ENCODE assay signal across 8 cellular contexts in genomic region chr4:22514001-22514400, GRCh38. TPM values are rescaled to one million over a fixed set of nuclear protein-coding genes. Genes with fewer than 3 reads are reported as not detected.
DNase-seq lines count a peak whose midpoint lies in the region; ATAC-seq and TF ChIP-seq lines count a peak whose summit lies in the region.

No MANE protein-coding gene starts in this region.

- TF ChIP-seq RAD21 in HCT116 (IDR thresholded peaks at IDR 0.05; ENCODE audit: low read depth), result no peak

- no peak for TF ChIP-seq POLR2A in HCT116 (IDR thresholded peaks at IDR 0.05; ENCODE audit: borderline replicate concordance, extremely low read depth, insufficient read depth, insufficient read length)

- peaks cover 58% of the 10 kb centered on the region for H3K79me2 ChIP-seq in HCT116 (ENCODE audit: insufficient read depth, low read length)

- no peak overlapping the region for H2AFZ ChIP-seq in HCT116 (ENCODE audit: low read depth, low read length, poor library complexity, severe bottlenecking)

- H3K9me2 ChIP-seq in HCT116 (ENCODE audit: insufficient read depth), result no peaks in the 10 kb centered on the region

- RAD21 ChIA-PET in HCT116 (lab: Charles Lee; ENCODE audit: low non-redundant PET in 1 of 2, low total read pairs in 2 of 2, uncharacterized antibody in 2 of 2, unreplicated experiment in 2 of 2), result no interaction called here

- in situ Hi-C loops in astrocyte of the spinal cord (cut with HindIII; ENCODE audit: low sequenced_read_pairs), result no loop called here

- H3K4me1 ChIP-seq in A673 (ENCODE audit: insufficient read depth, low read length, poor library complexity, severe bottlenecking), result peaks cover 17% of the 10 kb centered on the region
- peaks cover 14 to 23% of the 10 kb centered on the region in 2 experiments for H3K4me1 ChIP-seq in HCT116 (ENCODE audit: control insufficient read depth in 1 of 2, insufficient read depth in 2 of 2, low read length in 2 of 2)
- peaks cover 8% of the 10 kb centered on the region for H3K4me1 ChIP-seq in mucosa of descending colon (ENCODE audit: low read depth)

- H3K4me3 ChIP-seq in A673 (ENCODE audit: low read depth, low read length, poor library complexity, severe bottlenecking) (peak overlapping the region; percentile 62), HCT116 (replicated peaks in 1 of 2; ENCODE audit: low read depth in 1 of 2, low read length in 2 of 2) (peak overlapping the region; percentile 66 to 86), astrocyte of the spinal cord (ENCODE audit: low read depth, low read length) (peak overlapping the region; percentile 50), mucosa of descending colon (no peak overlapping the region)

- BruUV-seq in A673 (replicated peaks; lab: Mats Ljungman, UMichigan), result TSS peak; percentile 42
- BruUV-seq in HCT116 (replicated peaks; lab: Mats Ljungman, UMichigan), result no TSS peak

- H3K27me3 ChIP-seq in A673 (replicated peaks; ENCODE audit: insufficient read depth, low read depth, low read length, poor library complexity), result no peaks in the 10 kb centered on the region
- no peaks in the 10 kb centered on the region for H3K27me3 ChIP-seq in HCT116 (ENCODE audit: insufficient read depth, low read length)

- no peaks in the 10 kb centered on the region for H4K20me1 ChIP-seq in HCT116 (ENCODE audit: insufficient read depth)

- intact Hi-C loops in A673 (cut with micrococcal nuclease; ENCODE audit: unreplicated experiment), result no loop called here
- intact Hi-C loops in HCT116 (cut with micrococcal nuclease), result no loop called here
- intact Hi-C loops in mucosa of descending colon (cut with DNase I, micrococcal nuclease), result no loop called here
- intact Hi-C loops in posterior vena cava (cut with DNase I), result no loop called here

- H3K36me3 ChIP-seq in A673 (ENCODE audit: insufficient read depth, low read length, poor library complexity, severe bottlenecking) (no peaks in the 10 kb centered on the region), HCT116 (ENCODE audit: control insufficient read depth in 1 of 2, insufficient read depth in 2 of 2, low read length in 2 of 2) (no peaks in the 10 kb centered on the region), mucosa of descending colon (ENCODE audit: low read depth) (no peaks in the 10 kb centered on the region)

- POLR2A ChIA-PET in A673 (lab: Charles Lee; ENCODE audit: low non-redundant PET) (no interaction called here), HCT116 (lab: Charles Lee) (no interaction called here)

- no peak for ATAC-seq in HCT116
- no peak for ATAC-seq in HG03196 (IDR thresholded peaks at IDR 0.05; ENCODE audit: unreplicated experiment)
- ATAC-seq in mucosa of descending colon, result no peak
- no peak for ATAC-seq in HG02763 (IDR thresholded peaks at IDR 0.05; ENCODE audit: unreplicated experiment)

- DNase-seq in A673 (ENCODE audit: low spot score), result no peak
- no peak for DNase-seq in HCT116 (ENCODE audit: low read depth, low spot score)
- DNase-seq in astrocyte of the spinal cord (ENCODE audit: low read depth, low spot score), result peak; percentile 71
- peak; percentile 88 for DNase-seq in kidney tubule cell (ENCODE audit: low spot score)
- DNase-seq in mucosa of descending colon, result no peak
- DNase-seq in posterior vena cava (ENCODE audit: low spot score), result no peak

- peak overlapping the region; percentile 82 for H3K9ac ChIP-seq in HCT116 (ENCODE audit: low read length)

- CTCF ChIA-PET in A673 (lab: Charles Lee), result no interaction called here
- CTCF ChIA-PET in HCT116 (lab: Charles Lee), result no interaction called here

- H3K9me3 ChIP-seq in A673 (ENCODE audit: low read depth, low read length, poor library complexity, severe bottlenecking) (no peaks in the 10 kb centered on the region), HCT116 (ENCODE audit: control insufficient read depth in 1 of 2, insufficient read depth in 1 of 2, low read depth in 1 of 2, low read length in 2 of 2) (no peaks in the 10 kb centered on the region), mucosa of descending colon (no peaks in the 10 kb centered on the region)

- H3K27ac ChIP-seq in A673 (ENCODE audit: low read depth, low read length, poor library complexity, severe bottlenecking) (peak overlapping the region; percentile 36), HCT116 (ENCODE audit: low read depth, low read length) (peak overlapping the region; percentile 87; the same call in 1 of the 2 replicates)

- TF ChIP-seq CTCF in A673 (conservative IDR thresholded peaks at IDR 0.05; ENCODE audit: low read depth, low read length), result no peak
- TF ChIP-seq CTCF in HCT116 (IDR thresholded peaks at IDR 0.05 in 2 of 3, conservative IDR thresholded peaks at IDR 0.05 in 1 of 3; ENCODE audit: borderline replicate concordance in 1 of 3, insufficient read depth in 1 of 3, low read depth in 2 of 3, low read length in 2 of 3), result no peak
- TF ChIP-seq CTCF in astrocyte of the spinal cord (IDR thresholded peaks at IDR 0.05; ENCODE audit: low read depth, low read length), result no peak
- no peak for TF ChIP-seq CTCF in mucosa of descending colon (IDR thresholded peaks at IDR 0.05)

- H3K4me2 ChIP-seq in HCT116 (ENCODE audit: low read length), result peak overlapping the region; percentile 77

TF ChIP-seq in HCT116, 20 proteins besides CTCF, POLR2A, EP300 and RAD21:
- TF ChIP-seq ZFX (IDR thresholded peaks at IDR 0.05) (no peak), FOSL1 (IDR thresholded peaks at IDR 0.05; ENCODE audit: low read depth) (peak; percentile 14; the same call in 1 of the 2 replicates)

RNA-seq across cellular contexts. Expression of gene ADGRA3, which starts 1.9 kb away (rescaled TPM):
- total RNA-seq in A673 (2021) (57.5 and 59.6 TPM in 2 replicates), HCT116 (2021; ENCODE audit: unreplicated experiment) (43.0 TPM), mucosa of descending colon (100 to 1,000 TPM in 1 of 3 donors, 10 to 100 TPM in 2; 47.0 to 104 (median 73.6) TPM), posterior vena cava (10 to 100 TPM; 21.8 to 22.3 TPM)
- 18.3 and 20.5 TPM in 2 replicates for polyA plus RNA-seq in HCT116 (2012)

Comparison
In these comparisons a context has a peak if more than half of its experiments do, and no peak if none do; other contexts are left out.
1. DNase-seq: peak in astrocyte of the spinal cord (single experiment) and kidney tubule cell (single experiment); none in A673 (single experiment), HCT116 (single experiment), mucosa of descending colon (0 of 3) and posterior vena cava (single experiment).